21 cellular contexts compared by ENCODE assay signal in genomic region chr12:41709463-41710285, GRCh38.
DNase-seq lines count a peak whose midpoint lies in the region; ATAC-seq, FAIRE-seq and TF ChIP-seq lines count a peak whose summit lies in the region.
"Had no signal": no experiment of that assay in that cellular context is flagged by ENCODE, and none has a peak within 500 bp of the region (broad histone marks: within the 10 kb centered on the region; RNA-seq: fewer than 3 reads in every experiment).

No MANE protein-coding gene starts in this region.

- intact Hi-C loops in left lung (cut with DNase I) = no loop called here

- peak overlapping the region; percentile 64 for H3K4me2 ChIP-seq in A549

- 4% methylated on average over 5 of the region's 5 CpGs for WGBS in A549 (ENCODE audit: missing lambda C conversion rate)

- H3K27me3 ChIP-seq in left lung = no peaks in the 10 kb centered on the region
- H3K27me3 ChIP-seq: adrenal gland, esophagus squamous epithelium had no signal

- no peak for TF ChIP-seq POLR2A in A549 (IDR thresholded peaks at IDR 0.05; ENCODE audit: low read length)

- peak; percentile 82 to 95 for ATAC-seq in A549
- peak; percentile 71 for ATAC-seq in HG03432 (IDR thresholded peaks at IDR 0.05; ENCODE audit: unreplicated experiment)
- peak; percentile 83 for ATAC-seq in left lung
- no peak for ATAC-seq in HG03457 (IDR thresholded peaks at IDR 0.05; ENCODE audit: unreplicated experiment)
- ATAC-seq: stimulated activated naive CD8-positive, alpha-beta T cell treated with anti-CD3 and anti-CD28 coated beads, Interleukin-15, Interleukin-2, amounts not matched to agents 100 U/mL and 50 U/mL, for 24 hours had no signal

- no peak for FAIRE-seq in A549 (lab: Jason Lieb, UNC)
- no peak for FAIRE-seq in D721Med (lab: Jason Lieb, UNC)

- CTCF ChIA-PET in A549 (lab: Yijun Ruan, JAX) = no interaction called here

- H3K36me3 ChIP-seq in left lung = no peaks in the 10 kb centered on the region
- H3K36me3 ChIP-seq: adrenal gland, esophagus squamous epithelium had no signal

- POLR2A ChIA-PET in A549 (lab: Yijun Ruan, JAX) = no interaction called here

- TF ChIP-seq RAD21 in A549 (conservative IDR thresholded peaks at IDR 0.05 in 1 of 2, IDR thresholded peaks at IDR 0.05 in 1 of 2) = no peak

- no peak for TF ChIP-seq EP300 in A549 (IDR thresholded peaks at IDR 0.05)

- TF ChIP-seq CTCF in A549 (IDR thresholded peaks at IDR 0.05) (no peak), left lung (IDR thresholded peaks at IDR 0.05) (no peak), D721Med (IDR thresholded peaks at IDR 0.05; ENCODE audit: insufficient read depth, missing control alignments) (no peak)

- H3K4me3 ChIP-seq in A549 (no peak overlapping the region), left lung (no peak overlapping the region)
- H3K4me3 ChIP-seq: adrenal gland, coronary artery, esophagus squamous epithelium, skin epidermis had no signal

- H3K9me3 ChIP-seq in A549 = no peaks in the 10 kb centered on the region
- no peaks in the 10 kb centered on the region for H3K9me3 ChIP-seq in left lung
- H3K9me3 ChIP-seq: adrenal gland, esophagus squamous epithelium had no signal

- DNase-seq in A549 (ENCODE audit: low read depth in 1 of 2, low spot score in 1 of 2) (peak; percentile 6 to 72), astrocyte of the hippocampus (ENCODE audit: low read depth, low spot score) (peak; percentile 39), left lung (no peak), CD1c-positive myeloid dendritic cell (ENCODE audit: extremely low spot score) (no peak), D721Med (ENCODE audit: insufficient read length, low spot score) (no peak), cerebellar nuclear complex (lab: John Stamatoyannopoulos, UW) (no peak)
- DNase-seq: activated CD4-positive, alpha-beta T cell treated with anti-CD3 and anti-CD28 coated beads for 4 hours; activated T-cell treated with anti-CD3 and anti-CD28 coated beads, Interleukin-2, amount 50 U/mL, for 48 hours; adrenal gland; esophagus squamous epithelium; GOT3; NCI-H187 treated with DMSO at 0.1 percent for 48 hours; nucleus accumbens; RPMI8226; stimulated activated naive CD8-positive, alpha-beta T cell treated with anti-CD3 and anti-CD28 coated beads, Interleukin-15, Interleukin-2, amounts not matched to agents 100 U/mL and 50 U/mL, for 24 hours; T-helper 2 cell had no signal

- H3K4me1 ChIP-seq in A549 (peaks cover 18% of the 10 kb centered on the region), left lung (no peaks in the 10 kb centered on the region)
- H3K4me1 ChIP-seq: adrenal gland, esophagus squamous epithelium had no signal

- H3K27ac ChIP-seq in A549 = peak overlapping the region; percentile 5 to 48; a peak in 3 of 6 replicates
- peak overlapping the region in 1 of 2 donors; percentile 16 for H3K27ac ChIP-seq in left lung
- H3K27ac ChIP-seq: adrenal gland, coronary artery, esophagus squamous epithelium, HL-60, skin epidermis had no signal

TF ChIP-seq in A549, 52 proteins besides CTCF, POLR2A, EP300 and RAD21:
- TF ChIP-seq HES2 (IDR thresholded peaks at IDR 0.05) (no peak), REST (IDR thresholded peaks at IDR 0.05) (peak; percentile 39; the same call in 1 of the 2 replicates), PBX3 (IDR thresholded peaks at IDR 0.05) (no peak), FOSL2 (IDR thresholded peaks at IDR 0.05) (no peak), FOSL2 (CRISPR knock-in tag; IDR thresholded peaks at IDR 0.05) (peak; percentile 72), HOXB5 (CRISPR knock-in tag; IDR thresholded peaks at IDR 0.05) (no peak), CEBPB (IDR thresholded peaks at IDR 0.05) (peak in 1 of 2 experiments; percentile 69; a peak in 2 of 4 replicates)
TF ChIP-seq in A549: peak in this region for 3.

Comparison
In these comparisons a context has a peak if more than half of its experiments do, and no peak if none do; other contexts are left out.
1. DNase-seq: peak in A549 (2 of 2) and astrocyte of the hippocampus (single experiment); none in left lung (0 of 2), CD1c-positive myeloid dendritic cell (single experiment), D721Med (single experiment) and cerebellar nuclear complex (0 of 2).